9 cellular contexts compared by ENCODE assay signal in the genomic region with DNA sequence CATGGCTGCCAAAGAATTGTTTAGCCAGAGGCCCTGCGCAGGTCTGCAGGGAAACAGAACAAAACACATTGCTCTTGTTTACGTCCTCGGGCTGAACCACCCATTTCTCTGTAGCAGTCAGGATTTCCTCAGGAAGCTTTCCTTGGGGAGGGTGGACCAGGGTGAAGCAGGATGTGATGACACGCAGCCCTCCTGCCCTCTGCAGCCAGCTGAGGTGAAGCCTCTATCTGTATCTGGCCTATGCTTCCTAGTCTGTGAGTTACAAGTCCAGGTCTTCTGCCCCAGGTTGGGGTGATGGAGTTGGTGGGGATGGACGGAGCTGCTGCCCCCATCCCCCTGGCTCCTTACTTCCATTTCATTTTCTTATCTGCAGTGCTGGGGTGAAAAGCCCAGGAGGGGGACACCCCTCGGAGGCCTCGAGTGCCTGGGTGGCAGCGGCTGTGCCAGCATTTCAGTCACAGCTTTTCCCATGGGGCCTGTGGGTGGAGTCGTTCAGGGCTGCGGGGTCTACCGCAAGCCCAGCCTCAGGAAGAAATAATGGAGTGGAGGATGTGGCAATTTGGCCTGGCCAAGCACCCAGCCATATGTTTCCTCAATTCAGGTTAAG. TPM values are rescaled to one million over a fixed set of nuclear protein-coding genes. Genes with fewer than 3 reads are reported as not detected.
DNase-seq lines count a peak whose midpoint lies in the region; ATAC-seq lines count a peak whose summit lies in the region.
"Had no signal": no experiment of that assay in that cellular context is flagged by ENCODE, and none has a peak within 500 bp of the region (broad histone marks: within the 10 kb centered on the region; RNA-seq: fewer than 3 reads in every experiment).

No MANE protein-coding gene starts in this region.

- H3K9me3 ChIP-seq in naive thymus-derived CD4-positive, alpha-beta T cell (ENCODE audit: control insufficient read depth in 2 of 3, low read length in 3 of 3): no peaks in the 10 kb centered on the region

- peak; percentile 21 for ATAC-seq in naive thymus-derived CD4-positive, alpha-beta T cell
- no peak for ATAC-seq in GM19351 (IDR thresholded peaks at IDR 0.05; ENCODE audit: unreplicated experiment)

- no peak overlapping the region for H3K27ac ChIP-seq in naive thymus-derived CD4-positive, alpha-beta T cell (ENCODE audit: low read depth, low read length)
- H3K27ac ChIP-seq: SK-N-MC had no signal

- no peaks in the 10 kb centered on the region for H3K36me3 ChIP-seq in naive thymus-derived CD4-positive, alpha-beta T cell (ENCODE audit: control insufficient read depth in 2 of 3, insufficient read depth in 3 of 3, low read length in 3 of 3)

- intact Hi-C loops in naive thymus-derived CD4-positive, alpha-beta T cell (cut with micrococcal nuclease): no loop called here
- intact Hi-C loops in posterior cingulate gyrus (cut with DNase I): no loop called here

- peak; percentile 40 for DNase-seq in COLO829 (ENCODE audit: low spot score)
- DNase-seq in M059J (ENCODE audit: low read depth): peak; percentile 89
- peak; percentile 100 for DNase-seq in dermis blood vessel endothelial cell
- no peak for DNase-seq in naive thymus-derived CD4-positive, alpha-beta T cell
- DNase-seq in DMS114 treated with DMSO at 0.1 percent for 48 hours (lab: John Stamatoyannopoulos, UW; ENCODE audit: unreplicated experiment): no peak
- DNase-seq in posterior cingulate gyrus: no peak
- DNase-seq in NCI-H82 treated with DMSO at 0.1 percent for 48 hours (lab: John Stamatoyannopoulos, UW; ENCODE audit: unreplicated experiment): no peak

- CTCF ChIA-PET in naive thymus-derived CD4-positive, alpha-beta T cell (lab: Charles Lee): no interaction called here

- H3K4me1 ChIP-seq in naive thymus-derived CD4-positive, alpha-beta T cell (ENCODE audit: control insufficient read depth in 2 of 2, insufficient read depth in 2 of 2, low read length in 2 of 2): no peaks in the 10 kb centered on the region

- POLR2A ChIA-PET in naive thymus-derived CD4-positive, alpha-beta T cell (lab: Charles Lee): no interaction called here

- H3K27me3 Mint-ChIP-seq in naive thymus-derived CD4-positive, alpha-beta T cell: peaks cover 19 to 52% (median 29%) of the 10 kb centered on the region in 5 donors

- H3K27ac Mint-ChIP-seq in naive thymus-derived CD4-positive, alpha-beta T cell: peak overlapping the region in 2 of 9 donors; percentile 22 to 63

- H3K4me3 ChIP-seq in naive thymus-derived CD4-positive, alpha-beta T cell (ENCODE audit: low read length): no peak overlapping the region
- H3K4me3 ChIP-seq: SK-N-MC had no signal

- H3K4me1 Mint-ChIP-seq in naive thymus-derived CD4-positive, alpha-beta T cell: peaks cover 0 to 28% (median 0%) of the 10 kb centered on the region in 7 donors

- no peaks in the 10 kb centered on the region for H3K9me3 Mint-ChIP-seq in naive thymus-derived CD4-positive, alpha-beta T cell

- H3K36me3 Mint-ChIP-seq in naive thymus-derived CD4-positive, alpha-beta T cell: no peaks in the 10 kb centered on the region

- H3K27me3 ChIP-seq in naive thymus-derived CD4-positive, alpha-beta T cell (ENCODE audit: control insufficient read depth in 2 of 2, insufficient read depth in 2 of 2, low read length in 2 of 2): no peaks in the 10 kb centered on the region

- H3K4me3 Mint-ChIP-seq in naive thymus-derived CD4-positive, alpha-beta T cell: peak overlapping the region in 2 of 10 donors; percentile 26 to 42

RNA-seq across cellular contexts. Expression of a gene that starts 24.9 kb away (rescaled TPM):
- total RNA-seq in M059J (2014; rRNA removed; shearing (Covaris generic)): 4.9 and 11.5 TPM in 2 replicates
- 112 and 160 TPM in 2 replicates for total RNA-seq in dermis blood vessel endothelial cell
- 1 to 10 TPM in 3 of 5 experiments, under 1 TPM in 2; 0.24 to 7.8 (median 1.4) TPM for total RNA-seq in naive thymus-derived CD4-positive, alpha-beta T cell
- polyA plus RNA-seq in naive thymus-derived CD4-positive, alpha-beta T cell: not detected

Comparison
In these comparisons a context has a peak if more than half of its experiments do, and no peak if none do; other contexts are left out.
1. DNase-seq: peak in COLO829 (single experiment), M059J (single experiment) and dermis blood vessel endothelial cell (single experiment); none in naive thymus-derived CD4-positive, alpha-beta T cell (0 of 9), DMS114 treated with DMSO at 0.1 percent for 48 hours (single experiment), posterior cingulate gyrus (0 of 10) and NCI-H82 treated with DMSO at 0.1 percent for 48 hours (single experiment).